Comparison of ENCODE assay signal across 1 cellular context in the genomic region with DNA sequence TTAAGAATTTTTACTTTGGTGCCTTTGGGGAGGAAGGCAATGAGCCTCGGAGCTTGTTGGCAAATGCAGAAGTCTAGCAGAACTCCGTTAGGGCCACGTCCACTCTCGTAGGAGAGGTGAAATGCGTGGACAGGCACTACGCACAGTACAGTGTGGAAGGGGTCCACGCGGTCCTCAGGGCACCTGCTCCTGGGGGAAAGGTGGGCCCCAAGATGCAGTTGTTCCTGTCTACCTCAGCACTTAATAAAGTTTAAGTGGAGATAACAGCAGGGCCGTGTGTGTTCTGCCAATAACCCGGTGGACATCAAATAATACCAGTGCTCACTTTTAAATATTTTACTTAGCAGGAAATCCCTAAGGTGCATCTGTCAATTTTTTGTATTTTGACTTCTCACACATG.
TF ChIP-seq lines count a peak whose summit lies in the region.

No MANE protein-coding gene starts in this region.

TF ChIP-seq in neural cell, 6 proteins besides CTCF, POLR2A, EP300 and RAD21 (continued from another document):
- TF ChIP-seq, protein P1, sequence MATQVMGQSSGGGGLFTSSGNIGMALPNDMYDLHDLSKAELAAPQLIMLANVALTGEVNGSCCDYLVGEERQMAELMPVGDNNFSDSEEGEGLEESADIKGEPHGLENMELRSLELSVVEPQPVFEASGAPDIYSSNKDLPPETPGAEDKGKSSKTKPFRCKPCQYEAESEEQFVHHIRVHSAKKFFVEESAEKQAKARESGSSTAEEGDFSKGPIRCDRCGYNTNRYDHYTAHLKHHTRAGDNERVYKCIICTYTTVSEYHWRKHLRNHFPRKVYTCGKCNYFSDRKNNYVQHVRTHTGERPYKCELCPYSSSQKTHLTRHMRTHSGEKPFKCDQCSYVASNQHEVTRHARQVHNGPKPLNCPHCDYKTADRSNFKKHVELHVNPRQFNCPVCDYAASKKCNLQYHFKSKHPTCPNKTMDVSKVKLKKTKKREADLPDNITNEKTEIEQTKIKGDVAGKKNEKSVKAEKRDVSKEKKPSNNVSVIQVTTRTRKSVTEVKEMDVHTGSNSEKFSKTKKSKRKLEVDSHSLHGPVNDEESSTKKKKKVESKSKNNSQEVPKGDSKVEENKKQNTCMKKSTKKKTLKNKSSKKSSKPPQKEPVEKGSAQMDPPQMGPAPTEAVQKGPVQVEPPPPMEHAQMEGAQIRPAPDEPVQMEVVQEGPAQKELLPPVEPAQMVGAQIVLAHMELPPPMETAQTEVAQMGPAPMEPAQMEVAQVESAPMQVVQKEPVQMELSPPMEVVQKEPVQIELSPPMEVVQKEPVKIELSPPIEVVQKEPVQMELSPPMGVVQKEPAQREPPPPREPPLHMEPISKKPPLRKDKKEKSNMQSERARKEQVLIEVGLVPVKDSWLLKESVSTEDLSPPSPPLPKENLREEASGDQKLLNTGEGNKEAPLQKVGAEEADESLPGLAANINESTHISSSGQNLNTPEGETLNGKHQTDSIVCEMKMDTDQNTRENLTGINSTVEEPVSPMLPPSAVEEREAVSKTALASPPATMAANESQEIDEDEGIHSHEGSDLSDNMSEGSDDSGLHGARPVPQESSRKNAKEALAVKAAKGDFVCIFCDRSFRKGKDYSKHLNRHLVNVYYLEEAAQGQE (IDR thresholded peaks at IDR 0.05; ENCODE audit: borderline replicate concordance), result no peak
- no peak for TF ChIP-seq SMC3 (conservative IDR thresholded peaks at IDR 0.05; ENCODE audit: poor library complexity)
